In genomic region chr11:75583710-75584658, GRCh38 we compare ENCODE assay signal across 8 cellular contexts. TPM values are rescaled to one million over a fixed set of nuclear protein-coding genes. Genes with fewer than 3 reads are reported as not detected.
DNase-seq lines count a peak whose midpoint lies in the region; ATAC-seq, FAIRE-seq and TF ChIP-seq lines count a peak whose summit lies in the region.

No MANE protein-coding gene starts in this region.

- H3K9ac ChIP-seq in BLaER1 treated with 17β-estradiol and CSF1 and Interleukin-3, amounts not matched to agents 10 nM and 100 nM: peak overlapping the region; percentile 92 to 99 (median 95)
- H3K9ac ChIP-seq in GM23248: peak overlapping the region; percentile 93

- WGBS in GM23248 (ENCODE audit: low coverage in 1 of 2, low lambda C conversion rate in 2 of 2, missing lambda C conversion rate in 2 of 2), 2 experiments: 24 to 31% methylated on average over 34 to 42 of the region's 42 CpGs
- 30 to 65% (median 59%) methylated on average over 28 to 42 of the region's 42 CpGs for WGBS in small intestine, 3 donors

- H3K9me2 ChIP-seq in GM23248 (ENCODE audit: insufficient read depth): no peaks in the 10 kb centered on the region

- H3K27me3 ChIP-seq in BLaER1 treated with 17β-estradiol and CSF1 and Interleukin-3, amounts not matched to agents 10 nM and 100 nM: no peaks in the 10 kb centered on the region
- H3K27me3 ChIP-seq in GM23248 (replicated peaks; ENCODE audit: insufficient read depth): no peaks in the 10 kb centered on the region
- H3K27me3 ChIP-seq in Peyer's patch: no peaks in the 10 kb centered on the region
- no peaks in the 10 kb centered on the region for H3K27me3 ChIP-seq in kidney epithelial cell (ENCODE audit: control insufficient read depth, insufficient read depth, low read length)
- no peaks in the 10 kb centered on the region for H3K27me3 ChIP-seq in small intestine (ENCODE audit: control insufficient read depth in 2 of 2, insufficient read depth in 2 of 2, low read length in 2 of 2)

- peak overlapping the region; percentile 79 to 99 (median 94) for H3K4me2 ChIP-seq in BLaER1 treated with 17β-estradiol and CSF1 and Interleukin-3, amounts not matched to agents 10 nM and 100 nM
- H3K4me2 ChIP-seq in GM23248 (ENCODE audit: unreplicated experiment): peak overlapping the region; percentile 79

- H3K79me2 ChIP-seq in GM23248 (ENCODE audit: insufficient read depth): no peaks in the 10 kb centered on the region

- in situ Hi-C loops in GM23248 (cut with MboI): no loop called here

- no peak for TF ChIP-seq POLR2A in Peyer's patch (IDR thresholded peaks at IDR 0.05)

- H4K20me1 ChIP-seq in BLaER1 treated with 17β-estradiol and CSF1 and Interleukin-3, amounts not matched to agents 10 nM and 100 nM: no peaks in the 10 kb centered on the region
- H4K20me1 ChIP-seq in GM23248 (ENCODE audit: insufficient read depth): no peaks in the 10 kb centered on the region

- H3K27ac ChIP-seq in BLaER1 treated with 17β-estradiol and CSF1 and Interleukin-3, amounts not matched to agents 10 nM and 100 nM: peak overlapping the region; percentile 91 to 99 (median 96)
- H3K27ac ChIP-seq in GM23248 (peak overlapping the region; percentile 68), Peyer's patch (peak overlapping the region; percentile 78 to 92 (median 84)), coronary artery (peak overlapping the region; percentile 95 to 99), small intestine (ENCODE audit: low read depth in 1 of 2, low read length in 1 of 2) (peak overlapping the region; percentile 58 to 76)

- peak overlapping the region; percentile 68 to 88 (median 74) for H3K4me3 ChIP-seq in BLaER1 treated with 17β-estradiol and CSF1 and Interleukin-3, amounts not matched to agents 10 nM and 100 nM
- peak overlapping the region; percentile 75 for H3K4me3 ChIP-seq in GM23248
- peak overlapping the region; percentile 58 to 71 (median 64) for H3K4me3 ChIP-seq in Peyer's patch
- H3K4me3 ChIP-seq in coronary artery: peak overlapping the region; percentile 87
- peak overlapping the region; percentile 61 for H3K4me3 ChIP-seq in kidney epithelial cell (ENCODE audit: low read depth, low read length)
- peak overlapping the region; percentile 3 to 47 for H3K4me3 ChIP-seq in small intestine (ENCODE audit: low read depth in 1 of 2, low read length in 2 of 2)

- TF ChIP-seq CTCF in Peyer's patch (IDR thresholded peaks at IDR 0.05): no peak
- TF ChIP-seq CTCF in coronary artery (IDR thresholded peaks at IDR 0.05): no peak
- TF ChIP-seq CTCF in kidney epithelial cell (IDR thresholded peaks at IDR 0.05; ENCODE audit: insufficient read depth, low read length, poor library complexity, severe bottlenecking): no peak

- H3K36me3 ChIP-seq in BLaER1 treated with 17β-estradiol and CSF1 and Interleukin-3, amounts not matched to agents 10 nM and 100 nM: no peaks in the 10 kb centered on the region
- no peaks in the 10 kb centered on the region for H3K36me3 ChIP-seq in GM23248 (ENCODE audit: low read depth)
- H3K36me3 ChIP-seq in Peyer's patch: no peaks in the 10 kb centered on the region
- no peaks in the 10 kb centered on the region for H3K36me3 ChIP-seq in kidney epithelial cell (ENCODE audit: control insufficient read depth, insufficient read depth, low read length)
- H3K36me3 ChIP-seq in small intestine (ENCODE audit: control insufficient read depth in 2 of 2, insufficient read depth in 2 of 2, low read length in 2 of 2): no peaks in the 10 kb centered on the region

- no peak for FAIRE-seq in small intestine (lab: Jason Lieb, UNC)

- no peak for ATAC-seq in GM21737 (IDR thresholded peaks at IDR 0.05; ENCODE audit: unreplicated experiment)

- H3K4me1 ChIP-seq in BLaER1 treated with 17β-estradiol and CSF1 and Interleukin-3, amounts not matched to agents 10 nM and 100 nM: peaks cover 28 to 44% (median 41%) of the 10 kb centered on the region in 10 experiments
- H3K4me1 ChIP-seq in GM23248 (ENCODE audit: insufficient read depth) (peaks cover 12% of the 10 kb centered on the region), Peyer's patch (peaks cover 0 to 23% (median 2%) of the 10 kb centered on the region in 4 donors), small intestine (ENCODE audit: control insufficient read depth in 2 of 2, insufficient read depth in 1 of 2, low read depth in 1 of 2, low read length in 1 of 2) (peaks cover 0 to under 1% of the 10 kb centered on the region in 2 donors)

- peak overlapping the region; percentile 93 for H2AFZ ChIP-seq in GM23248

- no peaks in the 10 kb centered on the region for H3F3A ChIP-seq in GM23248 (ENCODE audit: insufficient read depth)

- H3K9me3 ChIP-seq in BLaER1 treated with 17β-estradiol and CSF1 and Interleukin-3, amounts not matched to agents 10 nM and 100 nM (replicated peaks in 1 of 11): no peaks in the 10 kb centered on the region
- no peaks in the 10 kb centered on the region for H3K9me3 ChIP-seq in GM23248 (ENCODE audit: low read depth)
- no peaks in the 10 kb centered on the region for H3K9me3 ChIP-seq in Peyer's patch
- no peaks in the 10 kb centered on the region for H3K9me3 ChIP-seq in small intestine (ENCODE audit: control insufficient read depth, low read depth)

- DNase-seq in GM23248 (peak; percentile 74), Peyer's patch (peak in 2 of 3 donors; percentile 25 to 66), coronary artery (ENCODE audit: low spot score) (peak; percentile 87), kidney epithelial cell (ENCODE audit: low read depth) (no peak), small intestine (no peak), D341Med (ENCODE audit: low spot score) (no peak)

RNA-seq across cellular contexts. Expression of gene SERPINH1, which starts 21.9 kb away (rescaled TPM):
- total RNA-seq in GM23248 (2014; rRNA removed; shearing (Covaris generic)): 1,790 and 1,872 TPM in 2 replicates
- polyA plus RNA-seq in GM23248 (2016; fragmentation: Nextera tagmentation; extraction: Ambion mirVana): 520 and 559 TPM in 2 replicates
- total RNA-seq in Peyer's patch: 10 to 100 TPM; 35.4 to 50.9 (median 43.4) TPM
- 466 and 467 TPM in 2 replicates for total RNA-seq in kidney epithelial cell
- polyA plus RNA-seq in small intestine: 10 to 100 TPM in 1 of 3 donors, 1 to 10 TPM in 2; 8.1 to 58.5 (median 8.6) TPM

RNA-seq across cellular contexts. Expression of gene GDPD5, which starts 58.2 kb away (rescaled TPM):
- 7.0 and 10.7 TPM in 2 replicates for total RNA-seq in GM23248 (2014; rRNA removed; shearing (Covaris generic))
- polyA plus RNA-seq in GM23248 (2016; fragmentation: Nextera tagmentation; extraction: Ambion mirVana) (3.4 and 5.6 TPM in 2 replicates), small intestine (1 to 10 TPM; 1.1 to 9.2 (median 3.0) TPM)
- total RNA-seq in Peyer's patch (10 to 100 TPM in 3 of 4 donors, 1 to 10 TPM in 1; 2.5 to 48.9 (median 22.2) TPM), kidney epithelial cell (10.3 and 12.7 TPM in 2 replicates)

Comparison
In these comparisons a context has a peak if more than half of its experiments do, and no peak if none do; other contexts are left out.
1. H3K4me3 ChIP-seq: peak in every context shown above with its lines; median percentile 87 in coronary artery; 75 in GM23248; 74 in BLaER1 treated with 17β-estradiol and CSF1 and Interleukin-3, amounts not matched to agents 10 nM and 100 nM; 64 in Peyer's patch; 61 in kidney epithelial cell; 25 in small intestine.
2. DNase-seq: peak in GM23248 (single experiment), Peyer's patch (2 of 3) and coronary artery (single experiment); none in kidney epithelial cell (single experiment), small intestine (single experiment) and D341Med (single experiment).
3. Peak in every context shown above with its lines, with median percentiles within 50 percentile points of each other: H3K27ac ChIP-seq.